Comparison of ENCODE assay signal across 8 cellular contexts in the genomic region with DNA sequence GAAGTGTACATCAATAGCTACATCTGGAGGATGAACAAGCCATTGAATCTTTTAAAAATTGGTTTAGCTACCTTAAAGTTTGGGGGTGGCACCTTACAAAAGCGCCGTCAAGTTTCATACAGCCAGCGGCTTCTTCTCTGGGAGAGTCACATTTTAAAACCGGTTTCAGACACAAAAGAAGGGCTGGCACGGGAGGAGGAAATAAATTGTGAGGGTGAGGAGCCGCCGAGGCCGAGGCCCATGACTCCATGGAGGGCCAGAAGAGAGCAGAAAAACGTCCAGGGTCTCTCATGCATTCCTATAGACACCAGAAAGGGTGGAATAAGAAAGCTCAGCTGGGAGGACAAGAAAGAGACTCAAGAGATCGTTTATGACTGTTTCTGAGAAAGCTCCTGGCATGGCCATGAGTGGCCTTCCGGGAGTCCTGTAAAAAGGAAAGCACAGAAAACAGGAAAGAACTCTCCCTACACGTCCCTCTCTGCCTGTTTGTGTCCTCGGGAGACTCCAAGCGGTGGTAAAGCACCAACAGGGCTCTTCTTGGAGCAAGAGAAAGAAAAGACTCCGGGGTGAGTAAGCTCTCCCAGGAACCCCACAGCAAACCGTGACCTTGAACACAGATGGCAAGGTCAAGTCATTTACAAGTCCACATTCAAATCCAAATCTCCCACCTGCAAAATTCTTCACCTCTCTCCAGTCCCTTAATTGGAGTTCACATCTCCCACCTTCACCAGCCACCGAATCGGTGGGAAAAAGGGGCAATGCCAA. TPM values are rescaled to one million over a fixed set of nuclear protein-coding genes. Genes with fewer than 3 reads are reported as not detected.
DNase-seq lines count a peak whose midpoint lies in the region; ATAC-seq and TF ChIP-seq lines count a peak whose summit lies in the region.

No MANE protein-coding gene starts in this region.

- WGBS in ovary, 3 donors: 10 to 18% (median 13%) methylated on average over 18 of the region's 18 CpGs

- H3K36me3 ChIP-seq in MG63 (peaks cover 9% of the 10 kb centered on the region), ovary (no peaks in the 10 kb centered on the region)

- ATAC-seq in left cardiac atrium: peak; percentile 16 to 34
- no peak for ATAC-seq in GM18907 (IDR thresholded peaks at IDR 0.05; ENCODE audit: unreplicated experiment)

- no peaks in the 10 kb centered on the region for H3K9me3 ChIP-seq in MG63
- no peaks in the 10 kb centered on the region for H3K9me3 ChIP-seq in ovary

- H3K27me3 ChIP-seq in MG63 (peaks cover 5% of the 10 kb centered on the region), ovary (no peaks in the 10 kb centered on the region)

- H3K27ac ChIP-seq in ovary: peak overlapping the region; percentile 7 to 97

- H3K4me3 ChIP-seq in MG63: peak overlapping the region; percentile 63
- H3K4me3 ChIP-seq in ovary: peak overlapping the region; percentile 94

- peaks cover 8% of the 10 kb centered on the region for H3K4me1 ChIP-seq in ovary (ENCODE audit: insufficient read depth)

- intact Hi-C loops in left cardiac atrium (cut with DNase I) (loop anchor here (2.0 to 10.0 kb wide), 3 partner anchors 40 to 54 kb away; partner anchors contain the start of gene ARHGAP19 (in 1 of the 2)), ovary (cut with DNase I) (loop anchor here in 1 of 4 donors (10.0 kb wide), 1 partner anchor 48 kb away; no protein-coding TSS in a partner anchor)

- no peak for TF ChIP-seq EP300 in ovary (IDR thresholded peaks at IDR 0.05)

- TF ChIP-seq POLR2A in ovary (IDR thresholded peaks at IDR 0.05): no peak

- DNase-seq in ELF-1 (ENCODE audit: low read depth, low spot score) (peak; percentile 68), MG63 (peak; percentile 68), amniotic epithelial cell (ENCODE audit: low read depth) (peak; percentile 86), left cardiac atrium (peak; percentile 41), ovary (peak; percentile 51 to 68 (median 56)), germinal center (ENCODE audit: low spot score) (no peak), NCI-H1930 (lab: John Stamatoyannopoulos, UW) (no peak)

- TF ChIP-seq CTCF in ovary (IDR thresholded peaks at IDR 0.05): peak in 1 of 3 donors; percentile 29

RNA-seq across cellular contexts. Expression of gene FRAT2, which starts 1.8 kb away (rescaled TPM):
- total RNA-seq in MG63 (2014; rRNA removed; shearing (Covaris generic); ENCODE audit: low replicate concordance): 4.7 and 15.4 TPM in 2 replicates
- 1 to 10 TPM; 4.9 to 7.6 TPM for total RNA-seq in left cardiac atrium
- total RNA-seq in ovary: 10 to 100 TPM in 1 of 7 donors, 1 to 10 TPM in 6; 4.2 to 16.8 (median 6.5) TPM
- 1 to 10 TPM; 3.2 to 8.5 TPM for polyA plus RNA-seq in ovary

RNA-seq across cellular contexts. Expression of gene FRAT1, which starts 13.7 kb away (rescaled TPM):
- total RNA-seq in MG63 (2014; rRNA removed; shearing (Covaris generic); ENCODE audit: low replicate concordance): 3.8 and 5.9 TPM in 2 replicates
- total RNA-seq in left cardiac atrium: 1 to 10 TPM; 2.1 to 6.2 TPM
- 1 to 10 TPM; 3.7 to 8.2 (median 4.5) TPM for total RNA-seq in ovary
- polyA plus RNA-seq in ovary: 1 to 10 TPM; 1.7 to 3.0 TPM

RNA-seq across cellular contexts. Expression of gene ARHGAP19, which starts 40.3 kb away (rescaled TPM):
- 1.7 and 3.2 TPM in 2 replicates for total RNA-seq in MG63 (2014; rRNA removed; shearing (Covaris generic); ENCODE audit: low replicate concordance)
- 1 to 10 TPM; 4.4 to 7.6 TPM for total RNA-seq in left cardiac atrium
- total RNA-seq in ovary: 10 to 100 TPM in 6 of 7 donors, 1 to 10 TPM in 1; 7.7 to 18.1 (median 13.5) TPM
- 10 to 100 TPM in 1 of 2 donors, 1 to 10 TPM in 1; 6.7 to 14.1 TPM for polyA plus RNA-seq in ovary

Comparison
In these comparisons a context has a peak if more than half of its experiments do, and no peak if none do; other contexts are left out.
1. DNase-seq: peak in ELF-1 (single experiment), MG63 (single experiment), amniotic epithelial cell (single experiment), left cardiac atrium (single experiment) and ovary (5 of 5); none in germinal center (single experiment) and NCI-H1930 (0 of 2).